Comparison of ENCODE assay signal across 21 cellular contexts in the genomic region with DNA sequence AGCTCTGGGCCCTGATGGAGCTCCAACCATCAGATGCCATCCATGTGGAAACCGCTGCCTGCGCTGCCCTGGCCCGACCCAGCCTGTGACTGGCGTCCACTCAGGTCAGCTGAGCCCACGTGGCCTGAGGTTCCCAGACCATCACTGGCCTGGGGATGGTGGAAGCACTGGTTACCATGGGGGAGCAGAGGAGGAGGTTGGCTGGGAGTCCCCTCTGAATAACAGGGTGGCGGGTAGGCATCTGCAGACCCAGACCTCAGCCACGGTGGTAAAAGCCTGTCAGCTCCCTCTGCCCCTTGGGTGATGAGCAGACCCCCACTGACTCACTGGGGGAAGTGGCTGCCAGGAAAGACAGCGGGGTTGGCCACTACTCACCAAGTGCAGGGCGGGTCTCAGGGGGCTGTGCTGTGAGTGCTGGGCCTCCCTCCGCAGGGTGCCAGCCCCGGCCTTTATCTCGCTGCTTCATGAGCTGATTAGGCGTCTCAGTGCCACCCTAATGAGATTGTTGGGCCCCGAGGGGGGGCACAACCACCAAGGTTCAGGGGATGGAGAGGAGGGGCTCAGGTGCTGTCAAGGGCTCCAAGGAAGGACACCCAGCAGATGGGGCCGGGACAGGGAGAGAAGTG. TPM values are rescaled to one million over a fixed set of nuclear protein-coding genes. Genes with fewer than 3 reads are reported as not detected.
DNase-seq lines count a peak whose midpoint lies in the region; ATAC-seq and TF ChIP-seq lines count a peak whose summit lies in the region.
"Had no signal": no experiment of that assay in that cellular context is flagged by ENCODE, and none has a peak within 500 bp of the region (broad histone marks: within the 10 kb centered on the region; RNA-seq: fewer than 3 reads in every experiment).

A gene (minus strand): TSS at position 425 of the 626 bp plus-strand sequence. CDS start 3,237 bp downstream, outside the sequence.

- H3K9ac ChIP-seq in Loucy (ENCODE audit: low read depth, low read length, poor library complexity, severe bottlenecking) = peak within 1 kb of the TSS; percentile 37

- H4K20me1 ChIP-seq in Loucy (ENCODE audit: insufficient read depth, low read length, poor library complexity, severe bottlenecking) = no peaks in the 10 kb centered on the region
- H4K20me1 ChIP-seq in osteoblast (ENCODE audit: insufficient read depth, low read length) = no peaks in the 10 kb centered on the region
- H4K20me1 ChIP-seq in OCI-LY7 (ENCODE audit: insufficient read depth, low read length) = no peaks in the 10 kb centered on the region

- peak within 1 kb of the TSS; percentile 55 for H3K4me2 ChIP-seq in Loucy (ENCODE audit: low read depth, low read length, poor library complexity, severe bottlenecking)
- H3K4me2 ChIP-seq in osteoblast (ENCODE audit: insufficient read depth, low read length) = no peak within 1 kb of the TSS
- H3K4me2 ChIP-seq in OCI-LY7 (ENCODE audit: low read length) = no peak within 1 kb of the TSS
- H3K4me2 ChIP-seq: A549 had no signal

- H3K4me1 ChIP-seq in Loucy (ENCODE audit: insufficient read depth, low read length, poor library complexity, severe bottlenecking) (peaks cover 32% of the 10 kb centered on the region), osteoblast (ENCODE audit: insufficient read depth, low read length) (no peaks in the 10 kb centered on the region), OCI-LY7 (ENCODE audit: insufficient read depth, low read length, poor library complexity, severe bottlenecking) (peaks cover 30% of the 10 kb centered on the region)
- H3K4me1 ChIP-seq: colonic mucosa, uterus had no signal

- no peaks in the 10 kb centered on the region for H3K27me3 Mint-ChIP-seq in activated CD8-positive, alpha-beta T cell treated with anti-CD3 and anti-CD28 coated beads, Interleukin-2, amount 10 ng/mL, durations not matched to agents 7 days and 5 days (ENCODE audit: low read depth)
- peaks cover 2% of the 10 kb centered on the region for H3K27me3 Mint-ChIP-seq in activated CD8-positive, alpha-beta T cell treated with anti-CD3 and anti-CD28 coated beads for 36 hours
- H3K27me3 Mint-ChIP-seq in dendritic cell treated with granulocyte-macrophage colony-stimulating factor and Interleukin-4, amounts not matched to agents 40 ng/mL and 50 ng/mL, for 4 days = peaks cover 16% of the 10 kb centered on the region
- no peaks in the 10 kb centered on the region for H3K27me3 Mint-ChIP-seq in type B pancreatic cell
- H3K27me3 Mint-ChIP-seq: activated naive CD8-positive, alpha-beta T cell treated with anti-CD3 and anti-CD28 coated beads, Interleukin-2, amount 50 U/mL, for 24 hours had no signal

- TF ChIP-seq CTCF in activated CD8-positive, alpha-beta T cell treated with anti-CD3 and anti-CD28 coated beads for 36 hours (IDR thresholded peaks at IDR 0.05) = no peak
- TF ChIP-seq CTCF in Loucy (conservative IDR thresholded peaks at IDR 0.05; ENCODE audit: low read length) (no peak), osteoblast (IDR thresholded peaks at IDR 0.05; ENCODE audit: extremely low read depth, low read depth, low read length) (no peak), OCI-LY7 (conservative IDR thresholded peaks at IDR 0.05; ENCODE audit: low read length) (no peak), type B pancreatic cell (conservative IDR thresholded peaks at IDR 0.05) (no peak)

- peaks cover 56% of the 10 kb centered on the region for H3K4me1 Mint-ChIP-seq in activated CD8-positive, alpha-beta T cell treated with anti-CD3 and anti-CD28 coated beads, Interleukin-2, amount 10 ng/mL, durations not matched to agents 7 days and 5 days (ENCODE audit: low read depth)
- peaks cover 16% of the 10 kb centered on the region for H3K4me1 Mint-ChIP-seq in activated CD8-positive, alpha-beta T cell treated with anti-CD3 and anti-CD28 coated beads for 36 hours (ENCODE audit: low read depth)
- peaks cover 44% of the 10 kb centered on the region for H3K4me1 Mint-ChIP-seq in dendritic cell treated with granulocyte-macrophage colony-stimulating factor and Interleukin-4, amounts not matched to agents 40 ng/mL and 50 ng/mL, for 4 days (ENCODE audit: low read depth)
- H3K4me1 Mint-ChIP-seq in type B pancreatic cell (ENCODE audit: unreplicated experiment) = peaks cover 4% of the 10 kb centered on the region

- no peak within 1 kb of the TSS for H2AFZ ChIP-seq in Loucy (ENCODE audit: low read length)
- no peak within 1 kb of the TSS for H2AFZ ChIP-seq in osteoblast (ENCODE audit: low read length)
- no peak within 1 kb of the TSS for H2AFZ ChIP-seq in OCI-LY7 (ENCODE audit: low read length)

- H3K4me3 ChIP-seq in Loucy (ENCODE audit: low read length, poor library complexity, severe bottlenecking) (peak within 1 kb of the TSS; percentile 16), osteoblast (ENCODE audit: insufficient read depth, low read length) (no peak within 1 kb of the TSS), OCI-LY7 (ENCODE audit: low read depth, low read length, poor library complexity, severe bottlenecking) (no peak within 1 kb of the TSS)
- H3K4me3 ChIP-seq: A549, colonic mucosa, uterus had no signal

- POLR2A ChIA-PET in activated CD8-positive, alpha-beta T cell treated with anti-CD3 and anti-CD28 coated beads, Interleukin-2, amount 10 ng/mL, durations not matched to agents 7 days and 5 days (lab: Charles Lee) = interaction anchor here (1.5 kb wide), 1 partner anchor 10 kb away, joined by 4 read pairs; a partner anchor contains a TSS
- POLR2A ChIA-PET in activated CD8-positive, alpha-beta T cell treated with anti-CD3 and anti-CD28 coated beads for 36 hours (lab: Charles Lee) = interaction anchor here (0.6 to 1.4 kb wide), 6 partner anchors 9 to 236 kb away, joined by 3 to 6 read pairs (median 4); a partner anchor contains a TSS
- POLR2A ChIA-PET in OCI-LY7 (lab: Charles Lee) = interaction anchor here (1.6 kb wide), 1 partner anchor 9 kb away, joined by 3 read pairs; no protein-coding TSS in a partner anchor

- H3K9me2 ChIP-seq in Loucy (replicated peaks; ENCODE audit: low read depth, low read length) = no peaks in the 10 kb centered on the region
- no peaks in the 10 kb centered on the region for H3K9me2 ChIP-seq in OCI-LY7 (ENCODE audit: insufficient read depth, low read length)

- no TSS peak for BruUV-seq in OCI-LY7 (replicated peaks; lab: Mats Ljungman, UMichigan)

- H3K79me2 ChIP-seq in Loucy (ENCODE audit: insufficient read depth, low read length) = no peaks in the 10 kb centered on the region
- no peaks in the 10 kb centered on the region for H3K79me2 ChIP-seq in osteoblast (ENCODE audit: insufficient read depth, low read length)
- no peaks in the 10 kb centered on the region for H3K79me2 ChIP-seq in OCI-LY7 (ENCODE audit: insufficient read depth, low read depth, low read length)

- H3K4me3 Mint-ChIP-seq in activated CD8-positive, alpha-beta T cell treated with anti-CD3 and anti-CD28 coated beads, Interleukin-2, amount 10 ng/mL, durations not matched to agents 7 days and 5 days = no peak within 1 kb of the TSS
- no peak within 1 kb of the TSS for H3K4me3 Mint-ChIP-seq in activated CD8-positive, alpha-beta T cell treated with anti-CD3 and anti-CD28 coated beads for 36 hours
- no peak within 1 kb of the TSS for H3K4me3 Mint-ChIP-seq in dendritic cell treated with granulocyte-macrophage colony-stimulating factor and Interleukin-4, amounts not matched to agents 40 ng/mL and 50 ng/mL, for 4 days
- H3K4me3 Mint-ChIP-seq in type B pancreatic cell = no peak within 1 kb of the TSS
- H3K4me3 Mint-ChIP-seq: activated naive CD8-positive, alpha-beta T cell treated with anti-CD3 and anti-CD28 coated beads, Interleukin-2, amount 50 U/mL, for 24 hours; activated T-helper 1 cell treated with anti-CD3 and anti-CD28 coated beads, Interleukin-12 subunit alpha, Interleukin-12 subunit beta, Interleukin-2, Interleukin-4 antibody, amounts not matched to agents 30 ng/mL and 10 ng/mL and 1 ng/mL, durations not matched to agents 14 hours and 24 hours and 36 hours; WTC11 had no signal

- H3K27ac ChIP-seq in osteoblast (ENCODE audit: low read depth, low read length) (no peak within 1 kb of the TSS), OCI-LY7 (ENCODE audit: low read depth, low read length, poor library complexity, severe bottlenecking) (no peak within 1 kb of the TSS)
- H3K27ac ChIP-seq: brain microvascular endothelial cell, colonic mucosa, uterus had no signal

- H3K27me3 ChIP-seq in Loucy (ENCODE audit: insufficient read depth, low read length, poor library complexity, severe bottlenecking) (no peaks in the 10 kb centered on the region), osteoblast (ENCODE audit: insufficient read depth, low read length) (no peaks in the 10 kb centered on the region)
- H3K27me3 ChIP-seq: brain microvascular endothelial cell, colonic mucosa had no signal

- H3K36me3 Mint-ChIP-seq in activated CD8-positive, alpha-beta T cell treated with anti-CD3 and anti-CD28 coated beads, Interleukin-2, amount 10 ng/mL, durations not matched to agents 7 days and 5 days (ENCODE audit: low read depth) = peaks cover 3% of the 10 kb centered on the region
- no peaks in the 10 kb centered on the region for H3K36me3 Mint-ChIP-seq in activated CD8-positive, alpha-beta T cell treated with anti-CD3 and anti-CD28 coated beads for 36 hours (ENCODE audit: low read depth)
- H3K36me3 Mint-ChIP-seq in dendritic cell treated with granulocyte-macrophage colony-stimulating factor and Interleukin-4, amounts not matched to agents 40 ng/mL and 50 ng/mL, for 4 days (ENCODE audit: low read depth) = no peaks in the 10 kb centered on the region
- H3K36me3 Mint-ChIP-seq in type B pancreatic cell = no peaks in the 10 kb centered on the region
- H3K36me3 Mint-ChIP-seq: WTC11 had no signal

- CTCF ChIA-PET in activated CD8-positive, alpha-beta T cell treated with anti-CD3 and anti-CD28 coated beads, Interleukin-2, amount 10 ng/mL, durations not matched to agents 7 days and 5 days (lab: Charles Lee) = interaction anchor here (0.7 kb wide), 1 partner anchor 55 kb away, joined by 4 read pairs; no protein-coding TSS in a partner anchor
- CTCF ChIA-PET in activated CD8-positive, alpha-beta T cell treated with anti-CD3 and anti-CD28 coated beads for 36 hours (lab: Charles Lee) = interaction anchor here (0.6 to 1.1 kb wide), 2 partner anchors 19 to 55 kb away, joined by 3 read pairs; no protein-coding TSS in a partner anchor
- CTCF ChIA-PET in OCI-LY7 (lab: Charles Lee; ENCODE audit: unreplicated experiment) = no interaction called here

- no peaks in the 10 kb centered on the region for H3K9me3 Mint-ChIP-seq in activated CD8-positive, alpha-beta T cell treated with anti-CD3 and anti-CD28 coated beads, Interleukin-2, amount 10 ng/mL, durations not matched to agents 7 days and 5 days (ENCODE audit: insufficient read depth)
- H3K9me3 Mint-ChIP-seq in activated CD8-positive, alpha-beta T cell treated with anti-CD3 and anti-CD28 coated beads for 36 hours = no peaks in the 10 kb centered on the region
- no peaks in the 10 kb centered on the region for H3K9me3 Mint-ChIP-seq in dendritic cell treated with granulocyte-macrophage colony-stimulating factor and Interleukin-4, amounts not matched to agents 40 ng/mL and 50 ng/mL, for 4 days
- no peaks in the 10 kb centered on the region for H3K9me3 Mint-ChIP-seq in type B pancreatic cell
- H3K9me3 Mint-ChIP-seq: activated naive CD8-positive, alpha-beta T cell treated with anti-CD3 and anti-CD28 coated beads, Interleukin-2, amount 50 U/mL, for 24 hours; activated T-helper 1 cell treated with anti-CD3 and anti-CD28 coated beads, Interleukin-12 subunit alpha, Interleukin-12 subunit beta, Interleukin-2, Interleukin-4 antibody, amounts not matched to agents 30 ng/mL and 10 ng/mL and 1 ng/mL, durations not matched to agents 14 hours and 24 hours and 36 hours; WTC11 had no signal

- H3K9me3 ChIP-seq in Loucy (ENCODE audit: insufficient read depth, low read depth, low read length) = no peaks in the 10 kb centered on the region
- no peaks in the 10 kb centered on the region for H3K9me3 ChIP-seq in osteoblast (ENCODE audit: low read depth, low read length)
- H3K9me3 ChIP-seq in OCI-LY7 (ENCODE audit: low read length) = no peaks in the 10 kb centered on the region
- H3K9me3 ChIP-seq: A549, colonic mucosa, uterus had no signal

- intact Hi-C loops in activated CD8-positive, alpha-beta T cell treated with anti-CD3 and anti-CD28 coated beads for 36 hours (cut with micrococcal nuclease) = no loop called here
- intact Hi-C loops in dendritic cell treated with granulocyte-macrophage colony-stimulating factor and Interleukin-4, amounts not matched to agents 40 ng/mL and 50 ng/mL, for 4 days (cut with micrococcal nuclease) = no loop called here
- intact Hi-C loops in OCI-LY7 (cut with micrococcal nuclease; ENCODE audit: unreplicated experiment) = no loop called here

- no peak for DNase-seq in activated CD8-positive, alpha-beta T cell treated with anti-CD3 and anti-CD28 coated beads, Interleukin-2, amount 10 ng/mL, durations not matched to agents 7 days and 5 days
- DNase-seq in activated CD8-positive, alpha-beta T cell treated with anti-CD3 and anti-CD28 coated beads for 36 hours = no peak
- DNase-seq in osteoblast (ENCODE audit: insufficient read length, low spot score, missing footprints) (peak; percentile 46), OCI-LY7 (ENCODE audit: low spot score) (no peak), type B pancreatic cell (ENCODE audit: extremely low spot score, unreplicated experiment) (no peak), kidney glomerular epithelial cell (lab: John Stamatoyannopoulos, UW) (no peak)
- DNase-seq: activated naive CD8-positive, alpha-beta T cell treated with anti-CD3 and anti-CD28 coated beads, Interleukin-2, amount 50 U/mL, for 24 hours; brain microvascular endothelial cell; Calu3; colonic mucosa; NCI-H1694; NCI-H69; nucleus accumbens; retina; SHP77 treated with DMSO at 0.1 percent for 48 hours; uterus had no signal

- H3K36me3 ChIP-seq in Loucy (ENCODE audit: insufficient read depth, low read length) (no peaks in the 10 kb centered on the region), osteoblast (ENCODE audit: insufficient read depth, low read length) (no peaks in the 10 kb centered on the region), OCI-LY7 (ENCODE audit: insufficient read depth, low read length) (no peaks in the 10 kb centered on the region; the same call in 1 of the 2 replicates)
- H3K36me3 ChIP-seq: brain microvascular endothelial cell, colonic mucosa, uterus had no signal

- H3F3A ChIP-seq in Loucy (ENCODE audit: low read depth) = no peaks in the 10 kb centered on the region

- H3K27ac Mint-ChIP-seq in activated CD8-positive, alpha-beta T cell treated with anti-CD3 and anti-CD28 coated beads, Interleukin-2, amount 10 ng/mL, durations not matched to agents 7 days and 5 days = peak within 1 kb of the TSS; percentile 71
- no peak within 1 kb of the TSS for H3K27ac Mint-ChIP-seq in activated CD8-positive, alpha-beta T cell treated with anti-CD3 and anti-CD28 coated beads for 36 hours
- peak within 1 kb of the TSS; percentile 69 for H3K27ac Mint-ChIP-seq in dendritic cell treated with granulocyte-macrophage colony-stimulating factor and Interleukin-4, amounts not matched to agents 40 ng/mL and 50 ng/mL, for 4 days
- no peak within 1 kb of the TSS for H3K27ac Mint-ChIP-seq in type B pancreatic cell
- H3K27ac Mint-ChIP-seq: activated naive CD8-positive, alpha-beta T cell treated with anti-CD3 and anti-CD28 coated beads, Interleukin-2, amount 50 U/mL, for 24 hours; activated T-helper 1 cell treated with anti-CD3 and anti-CD28 coated beads, Interleukin-12 subunit alpha, Interleukin-12 subunit beta, Interleukin-2, Interleukin-4 antibody, amounts not matched to agents 30 ng/mL and 10 ng/mL and 1 ng/mL, durations not matched to agents 14 hours and 24 hours and 36 hours; WTC11 had no signal

- no peak for ATAC-seq in activated CD8-positive, alpha-beta T cell treated with anti-CD3 and anti-CD28 coated beads, Interleukin-2, amount 10 ng/mL, durations not matched to agents 7 days and 5 days
- ATAC-seq in activated CD8-positive, alpha-beta T cell treated with anti-CD3 and anti-CD28 coated beads for 36 hours = no peak
- ATAC-seq: activated naive CD8-positive, alpha-beta T cell treated with anti-CD3 and anti-CD28 coated beads, Interleukin-2, amount 50 U/mL, for 24 hours; WTC11 had no signal

RNA-seq across cellular contexts. Expression of the gene that starts here (rescaled TPM):
- total RNA-seq in activated CD8-positive, alpha-beta T cell treated with anti-CD3 and anti-CD28 coated beads, Interleukin-2, amount 10 ng/mL, durations not matched to agents 7 days and 5 days = 10 to 100 TPM; 76.5 to 80.3 TPM
- total RNA-seq in activated CD8-positive, alpha-beta T cell treated with anti-CD3 and anti-CD28 coated beads for 36 hours = 10 to 100 TPM in 1 of 2 experiments, 1 to 10 TPM in 1; 8.9 to 11.4 TPM
- total RNA-seq in osteoblast = not detected in 2 replicates
- not detected in 2 replicates for total RNA-seq in OCI-LY7 (2014; rRNA removed; shearing (Covaris generic))
- total RNA-seq in OCI-LY7 (2022) = 0.44 TPM in 1 of 2 replicates, not detected in the other
- 0.97 TPM in 1 of 2 replicates, not detected in the other for total RNA-seq in type B pancreatic cell (ENCODE audit: low replicate concordance)
- total RNA-seq: Calu3, colonic mucosa had no signal

Comparison
In these comparisons a context has a peak if more than half of its experiments do, and no peak if none do; other contexts are left out.
1. RNA of the gene that starts here (total RNA-seq): 76.5 to 80.3 TPM in activated CD8-positive, alpha-beta T cell treated with anti-CD3 and anti-CD28 coated beads, Interleukin-2, amount 10 ng/mL, durations not matched to agents 7 days and 5 days; 8.9 to 11.4 TPM in activated CD8-positive, alpha-beta T cell treated with anti-CD3 and anti-CD28 coated beads for 36 hours, 0.97 TPM in type B pancreatic cell, 0.44 TPM in OCI-LY7 and not detected in osteoblast; every median in the first group is over 4 times any median in the second.
2. H3K27ac Mint-ChIP-seq: peak in activated CD8-positive, alpha-beta T cell treated with anti-CD3 and anti-CD28 coated beads, Interleukin-2, amount 10 ng/mL, durations not matched to agents 7 days and 5 days (single experiment) and dendritic cell treated with granulocyte-macrophage colony-stimulating factor and Interleukin-4, amounts not matched to agents 40 ng/mL and 50 ng/mL, for 4 days (single experiment); none in activated CD8-positive, alpha-beta T cell treated with anti-CD3 and anti-CD28 coated beads for 36 hours (single experiment) and type B pancreatic cell (single experiment).
3. Peak in DNase-seq in osteoblast; RNA of the gene not detected or under 1 TPM.